ENCODE assay signal across 8 cellular contexts in the genomic region with DNA sequence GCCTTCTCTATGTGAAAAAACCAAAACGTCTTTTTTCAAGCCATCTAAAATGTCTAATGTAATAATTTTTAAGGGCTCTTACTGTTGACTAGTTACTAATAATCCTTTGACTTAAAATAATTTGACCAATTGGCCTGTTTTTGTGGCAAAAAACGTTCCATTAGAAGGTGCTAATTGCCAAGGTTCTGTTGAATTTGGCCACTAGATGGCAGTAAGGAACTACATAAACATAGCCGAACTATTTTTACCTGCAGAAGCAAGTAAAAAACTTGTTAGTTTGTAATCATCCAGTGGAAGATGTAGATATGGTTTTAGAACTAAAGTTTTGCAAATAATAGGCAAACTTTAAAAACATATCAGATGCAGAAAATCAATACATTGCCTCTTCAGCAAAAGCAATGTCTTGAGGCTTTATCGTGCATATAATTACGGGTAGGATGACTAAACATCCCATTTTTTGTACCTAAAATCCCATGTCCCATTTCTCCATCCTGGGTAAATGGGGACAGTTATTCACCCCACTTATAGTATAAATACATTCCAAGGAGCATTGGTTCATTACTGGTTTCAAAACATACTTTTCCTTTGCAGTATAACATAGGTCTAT. TPM values are rescaled to one million over a fixed set of nuclear protein-coding genes. Genes with fewer than 3 reads are reported as not detected.
DNase-seq lines count a peak whose midpoint lies in the region; ATAC-seq and FAIRE-seq lines count a peak whose summit lies in the region.

No MANE protein-coding gene starts in this region.

- peaks cover 30% of the 10 kb centered on the region for H3K27me3 Mint-ChIP-seq in stimulated activated naive CD8-positive, alpha-beta T cell treated with anti-CD3 and anti-CD28 coated beads, Interleukin-15, amount 100 ng/mL, for 72 hours

- no peak overlapping the region for H3K4me3 Mint-ChIP-seq in stimulated activated naive CD8-positive, alpha-beta T cell treated with anti-CD3 and anti-CD28 coated beads, Interleukin-15, amount 100 ng/mL, for 72 hours

- H3K27ac Mint-ChIP-seq in stimulated activated naive CD8-positive, alpha-beta T cell treated with anti-CD3 and anti-CD28 coated beads, Interleukin-15, amount 100 ng/mL, for 72 hours = no peak overlapping the region

- no peaks in the 10 kb centered on the region for H3K4me1 Mint-ChIP-seq in stimulated activated naive CD8-positive, alpha-beta T cell treated with anti-CD3 and anti-CD28 coated beads, Interleukin-15, amount 100 ng/mL, for 72 hours

- no peak for ATAC-seq in stimulated activated naive CD8-positive, alpha-beta T cell treated with anti-CD3 and anti-CD28 coated beads, Interleukin-15, amount 100 ng/mL, for 72 hours
- no peak for ATAC-seq in stimulated activated naive CD8-positive, alpha-beta T cell treated with anti-CD3 and anti-CD28 coated beads, Interleukin-15, Interleukin-2, amounts not matched to agents 100 U/mL and 50 U/mL, for 24 hours
- ATAC-seq in GM18909 (IDR thresholded peaks at IDR 0.05; ENCODE audit: poor library complexity, unreplicated experiment) = no peak

- no peaks in the 10 kb centered on the region for H3K9me3 Mint-ChIP-seq in stimulated activated naive CD8-positive, alpha-beta T cell treated with anti-CD3 and anti-CD28 coated beads, Interleukin-15, amount 100 ng/mL, for 72 hours

- FAIRE-seq in TTC549 (lab: Jason Lieb, UNC) = peak; percentile 81
- FAIRE-seq in frontal cortex (lab: Jason Lieb, UNC) = peak; percentile 94

- peak; percentile 15 to 16 for DNase-seq in stimulated activated naive CD8-positive, alpha-beta T cell treated with anti-CD3 and anti-CD28 coated beads, Interleukin-15, amount 100 ng/mL, for 72 hours
- DNase-seq in stimulated activated naive CD8-positive, alpha-beta T cell treated with anti-CD3 and anti-CD28 coated beads, Interleukin-15, Interleukin-2, amounts not matched to agents 100 U/mL and 50 U/mL, for 24 hours = no peak
- DNase-seq in LoVo (ENCODE audit: low spot score) (peak; percentile 65), frontal cortex (ENCODE audit: low spot score in 2 of 2) (peak; percentile 17 to 39), putamen (ENCODE audit: low spot score) (peak; percentile 60), HPDE6-E6E7 (ENCODE audit: extremely low spot score) (no peak)

RNA-seq across cellular contexts. Expression of a gene that starts 57.6 kb away (rescaled TPM):
- total RNA-seq in frontal cortex = 87.6 TPM

Comparison
In these comparisons a context has a peak if more than half of its experiments do, and no peak if none do; other contexts are left out.
1. DNase-seq: peak in stimulated activated naive CD8-positive, alpha-beta T cell treated with anti-CD3 and anti-CD28 coated beads, Interleukin-15, amount 100 ng/mL, for 72 hours (2 of 2), LoVo (single experiment), frontal cortex (2 of 2) and putamen (single experiment); none in stimulated activated naive CD8-positive, alpha-beta T cell treated with anti-CD3 and anti-CD28 coated beads, Interleukin-15, Interleukin-2, amounts not matched to agents 100 U/mL and 50 U/mL, for 24 hours (single experiment) and HPDE6-E6E7 (single experiment).